In the genomic region with DNA sequence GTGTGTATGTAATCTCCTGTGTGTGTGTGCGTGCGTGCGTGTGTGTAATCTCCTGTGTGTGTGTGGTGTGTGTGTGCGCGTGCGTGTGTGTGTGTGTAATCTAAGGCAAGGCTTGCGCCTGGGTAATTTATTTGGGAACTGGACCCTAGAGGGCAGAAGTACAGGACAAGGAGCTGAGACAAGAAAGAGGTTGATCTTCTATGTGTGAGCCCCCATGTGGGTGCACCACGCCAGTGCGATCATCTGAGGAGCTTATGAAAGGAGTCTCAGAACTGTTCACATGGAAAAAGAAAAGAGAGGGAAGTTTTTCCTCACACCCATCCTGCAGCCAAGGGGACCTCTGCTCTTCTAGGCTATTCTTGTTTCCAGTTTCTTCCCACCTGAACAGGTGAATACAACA, we compare ENCODE assay signal across 12 cellular contexts.
DNase-seq lines count a peak whose midpoint lies in the region; ATAC-seq and TF ChIP-seq lines count a peak whose summit lies in the region.
"Had no signal": no experiment of that assay in that cellular context is flagged by ENCODE, and none has a peak within 500 bp of the region (broad histone marks: within the 10 kb centered on the region; RNA-seq: fewer than 3 reads in every experiment).

No MANE protein-coding gene starts in this region.

- no peak overlapping the region for H2AK9ac ChIP-seq in IMR-90 (replicated peaks; ENCODE audit: low read depth, low read length, poor library complexity)

- H4K5ac ChIP-seq in IMR-90 (ENCODE audit: low read depth, low read length) = no peak overlapping the region

- H2BK5ac ChIP-seq in IMR-90 (ENCODE audit: low read depth, low read length, poor library complexity, severe bottlenecking) = no peak overlapping the region

- peak overlapping the region; percentile 17 for H2AFZ ChIP-seq in IMR-90 (replicated peaks; ENCODE audit: low read length, poor library complexity)

- 85% methylated on average over 6 of the region's 9 CpGs; no CpG with 5 or more reads in 1 of the 2 experiments for WGBS in IMR-90 (ENCODE audit: extremely low coverage in 2 of 2, insufficient read length in 1 of 2), 2 experiments
- 85 to 93% (median 88%) methylated on average over 9 of the region's 9 CpGs for WGBS in spleen, 5 donors

- TF ChIP-seq POLR2A in IMR-90 (IDR thresholded peaks at IDR 0.05; ENCODE audit: low read depth, low read length) (no peak), spleen (IDR thresholded peaks at IDR 0.05) (no peak)

- TF ChIP-seq CTCF in IMR-90 (conservative IDR thresholded peaks at IDR 0.05; ENCODE audit: low read depth, low read length) (no peak), spleen (IDR thresholded peaks at IDR 0.05 in 8 of 11, conservative IDR thresholded peaks at IDR 0.05 in 3 of 11) (no peak)

- intact Hi-C loops in IMR-90 (cut with micrococcal nuclease) (no loop called here), spleen (cut with DNase I; ENCODE audit: low total_unique reads) (no loop called here)

- H3K27me3 ChIP-seq in IMR-90 (ENCODE audit: control insufficient read depth, insufficient read depth, low read length) (no peaks in the 10 kb centered on the region), spleen (replicated peaks in 1 of 7) (peaks cover 0 to 33% (median 13%) of the 10 kb centered on the region in 7 donors)

- no peaks in the 10 kb centered on the region for H3K9me1 ChIP-seq in IMR-90 (ENCODE audit: insufficient read depth, low read length)

- in situ Hi-C loops in IMR-90 (cut with MboI; ENCODE audit: low sequenced_read_pairs) = no loop called here
- in situ Hi-C loops in SK-MEL-5 (cut with HindIII; ENCODE audit: low pct_unique_long_range_greater_than_20kb, low sequenced_read_pairs) = no loop called here

- H3K36me3 ChIP-seq in IMR-90 (ENCODE audit: control insufficient read depth, insufficient read depth, low read length) (no peaks in the 10 kb centered on the region), spleen (no peaks in the 10 kb centered on the region)

- H3K4me2 ChIP-seq in IMR-90 (ENCODE audit: low read depth, low read length) = no peak overlapping the region

- no peaks in the 10 kb centered on the region for H3K79me1 ChIP-seq in IMR-90 (ENCODE audit: low read depth in 1 of 2, low read length in 2 of 2)

- H2BK15ac ChIP-seq in IMR-90 (ENCODE audit: low read depth, low read length) = no peak overlapping the region

- no peak overlapping the region for H3K4ac ChIP-seq in IMR-90 (ENCODE audit: low read depth, low read length)

- peaks cover 4% of the 10 kb centered on the region; the same call in 1 of the 2 replicates for H3K9me3 ChIP-seq in IMR-90 (ENCODE audit: control insufficient read depth, insufficient read depth, low read length)
- no peaks in the 10 kb centered on the region for H3K9me3 ChIP-seq in spleen

- H4K8ac ChIP-seq in IMR-90 (ENCODE audit: low read depth in 2 of 2, low read length in 2 of 2) = no peak overlapping the region

- H3K4me3 ChIP-seq in IMR-90 (ENCODE audit: insufficient read depth, low read depth, low read length) (no peak overlapping the region), spleen (no peak overlapping the region)

- POLR2A ChIA-PET in IMR-90 (lab: Charles Lee; ENCODE audit: unreplicated experiment) = no interaction called here

- no peak overlapping the region for H4K91ac ChIP-seq in IMR-90 (ENCODE audit: insufficient read depth, low read depth, low read length)

- no peak overlapping the region for H2AK5ac ChIP-seq in IMR-90 (ENCODE audit: low read depth, low read length)

- H3K18ac ChIP-seq in IMR-90 (ENCODE audit: low read depth, low read length) = no peak overlapping the region

- no peak overlapping the region for H2BK120ac ChIP-seq in IMR-90 (ENCODE audit: low read depth, low read length)

- H3K4me1 ChIP-seq in IMR-90 (ENCODE audit: control insufficient read depth, insufficient read depth, low read length) = no peaks in the 10 kb centered on the region
- H3K4me1 ChIP-seq in spleen = no peaks in the 10 kb centered on the region

- no peak overlapping the region for H3K23ac ChIP-seq in IMR-90 (ENCODE audit: low read depth, low read length)

- ATAC-seq in IMR-90 (ENCODE audit: low read depth) (no peak), HG03442 (IDR thresholded peaks at IDR 0.05; ENCODE audit: unreplicated experiment) (no peak), GM18498 (IDR thresholded peaks at IDR 0.05; ENCODE audit: unreplicated experiment) (no peak)

- dilution Hi-C loops in IMR-90 (cut with HindIII; ENCODE audit: low sequenced_read_pairs, unreplicated experiment) = no loop called here

- CTCF ChIA-PET in IMR-90 (lab: Yijun Ruan, JAX) = no interaction called here

- no peak overlapping the region for H3K56ac ChIP-seq in IMR-90 (ENCODE audit: extremely low read depth, insufficient read depth, low read length)

- no peak overlapping the region for H3K27ac ChIP-seq in IMR-90 (ENCODE audit: insufficient read depth, low read length)
- H3K27ac ChIP-seq in spleen = no peak overlapping the region

- no peak overlapping the region for H2BK20ac ChIP-seq in IMR-90 (ENCODE audit: low read depth, low read length)

- no peak for TF ChIP-seq RAD21 in IMR-90 (IDR thresholded peaks at IDR 0.05; ENCODE audit: low read length)

- H3K14ac ChIP-seq in IMR-90 (replicated peaks; ENCODE audit: low read depth, low read length) = no peak overlapping the region

- H4K20me1 ChIP-seq in IMR-90 (ENCODE audit: insufficient read depth, low read length) = no peaks in the 10 kb centered on the region; the same call in 1 of the 2 replicates

- BruUV-seq in IMR-90 (replicated peaks; lab: Mats Ljungman, UMichigan) = no TSS peak

- DNase-seq in DMS114 treated with DMSO at 0.1 percent for 48 hours (lab: John Stamatoyannopoulos, UW; ENCODE audit: unreplicated experiment) (peak; percentile 10), IMR-90 (no peak), SK-MEL-5 (ENCODE audit: low read depth, low spot score) (peak; percentile 48), left kidney (ENCODE audit: low read depth, low spot score) (peak; percentile 63), glomerular visceral epithelial cell (ENCODE audit: extremely low spot score) (no peak), spleen (no peak)
- DNase-seq: activated CD4-positive, alpha-beta T cell treated with anti-CD3 and anti-CD28 coated beads, Interleukin-2, amount 10 ng/mL, durations not matched to agents 7 days and 5 days; anterior cingulate cortex; CD4-positive, alpha-beta memory T cell; NCI-H2081 treated with DMSO at 0.1 percent for 48 hours had no signal

- H3K9ac ChIP-seq in IMR-90 (ENCODE audit: low read depth, low read length) = no peak overlapping the region

TF ChIP-seq in IMR-90, 13 proteins besides CTCF, POLR2A, EP300 and RAD21:
- TF ChIP-seq RFX5 (IDR thresholded peaks at IDR 0.05; ENCODE audit: low read depth, low read length) = no peak
- TF ChIP-seq ELK1 (IDR thresholded peaks at IDR 0.05; ENCODE audit: borderline replicate concordance, low read depth, low read length) = no peak
- TF ChIP-seq CEBPB (IDR thresholded peaks at IDR 0.05; ENCODE audit: low read depth, low read length) = no peak
- no peak for TF ChIP-seq BHLHE40 (IDR thresholded peaks at IDR 0.05; ENCODE audit: low read depth, low read length)
- no peak for TF ChIP-seq MAZ (IDR thresholded peaks at IDR 0.05; ENCODE audit: borderline replicate concordance, low read depth, low read length)
- no peak for TF ChIP-seq MAFK (IDR thresholded peaks at IDR 0.05; ENCODE audit: low read depth, low read length)
- no peak for TF ChIP-seq SMC3 (IDR thresholded peaks at IDR 0.05; ENCODE audit: low read depth, low read length)
- no peak for TF ChIP-seq FOS (IDR thresholded peaks at IDR 0.05; ENCODE audit: low read depth, low read length)
- TF ChIP-seq USF2 (IDR thresholded peaks at IDR 0.05; ENCODE audit: low read depth, low read length) = no peak
- TF ChIP-seq CHD1 (IDR thresholded peaks at IDR 0.05; ENCODE audit: low read depth, low read length) = no peak
- no peak for TF ChIP-seq MXI1 (IDR thresholded peaks at IDR 0.05; ENCODE audit: borderline replicate concordance, low read depth, low read length)
- no peak for TF ChIP-seq NFE2L2 (IDR thresholded peaks at IDR 0.05; ENCODE audit: low read depth, low read length)
- no peak for TF ChIP-seq RCOR1 (IDR thresholded peaks at IDR 0.05; ENCODE audit: insufficient replicate concordance, low read length)

Comparison
In these comparisons a context has a peak if more than half of its experiments do, and no peak if none do; other contexts are left out.
1. DNase-seq: peak in DMS114 treated with DMSO at 0.1 percent for 48 hours (single experiment), SK-MEL-5 (single experiment) and left kidney (single experiment); none in IMR-90 (single experiment), glomerular visceral epithelial cell (single experiment) and spleen (single experiment).